In genomic region chr18:63949068-63949737, GRCh38 we compare ENCODE assay signal across 8 cellular contexts. TPM values are rescaled to one million over a fixed set of nuclear protein-coding genes. Genes with fewer than 3 reads are reported as not detected.
DNase-seq lines count a peak whose midpoint lies in the region; ATAC-seq and TF ChIP-seq lines count a peak whose summit lies in the region.

A gene with protein sequence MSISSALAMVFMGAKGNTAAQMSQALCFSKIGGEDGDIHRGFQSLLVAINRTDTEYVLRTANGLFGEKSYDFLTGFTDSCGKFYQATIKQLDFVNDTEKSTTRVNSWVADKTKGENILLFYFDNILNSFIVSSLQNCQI (plus strand): TSS chr18:63949301. CDS start chr18:63953456, 4,155 bp downstream.

- no peaks in the 10 kb centered on the region for H3K36me3 ChIP-seq in fibroblast of lung (ENCODE audit: control insufficient read depth, insufficient read depth, low read length)

- peak; percentile 28 to 45 for TF ChIP-seq CTCF in fibroblast of lung (conservative IDR thresholded peaks at IDR 0.05 in 1 of 2, IDR thresholded peaks at IDR 0.05 in 1 of 2; ENCODE audit: low read depth in 1 of 2, low read length in 2 of 2)
- peak; percentile 24 for TF ChIP-seq CTCF in nephron progenitor cell (IDR thresholded peaks at IDR 0.05)
- peak; percentile 62 for TF ChIP-seq CTCF in type B pancreatic cell (conservative IDR thresholded peaks at IDR 0.05)

- peak within 1 kb of the TSS; percentile 88 for H2AFZ ChIP-seq in fibroblast of lung (ENCODE audit: low read length)

- peak within 1 kb of the TSS; percentile 39 to 61 (median 47) for H3K4me3 ChIP-seq in fibroblast of lung (replicated peaks in 1 of 4; ENCODE audit: control extremely low read depth in 1 of 4, insufficient read depth in 1 of 4, low read depth in 3 of 4, low read length in 4 of 4)

- H3K9me3 Mint-ChIP-seq in nephron progenitor cell (peaks cover 15% of the 10 kb centered on the region), type B pancreatic cell (no peaks in the 10 kb centered on the region)

- peaks cover 14% of the 10 kb centered on the region for H3K4me1 Mint-ChIP-seq in nephron progenitor cell
- H3K4me1 Mint-ChIP-seq in type B pancreatic cell (ENCODE audit: unreplicated experiment), result no peaks in the 10 kb centered on the region

- peak within 1 kb of the TSS; percentile 72 for H3K4me2 ChIP-seq in fibroblast of lung (ENCODE audit: extremely low read depth, insufficient read depth, low read length)

- no peaks in the 10 kb centered on the region for H3K36me3 Mint-ChIP-seq in nephron progenitor cell (ENCODE audit: low read depth)
- H3K36me3 Mint-ChIP-seq in type B pancreatic cell, result no peaks in the 10 kb centered on the region

- H3K9ac ChIP-seq in fibroblast of lung (ENCODE audit: insufficient read depth, low read length), result no peak within 1 kb of the TSS

- H3K79me2 ChIP-seq in fibroblast of lung (ENCODE audit: control insufficient read depth, insufficient read depth, low read length), result no peaks in the 10 kb centered on the region

- H4K20me1 ChIP-seq in fibroblast of lung (ENCODE audit: control insufficient read depth, extremely low read depth, insufficient read depth, low read length), result no peaks in the 10 kb centered on the region

- peak within 1 kb of the TSS; percentile 77 for H3K4me3 Mint-ChIP-seq in nephron progenitor cell
- H3K4me3 Mint-ChIP-seq in type B pancreatic cell, result peak within 1 kb of the TSS; percentile 78

- H3K27me3 ChIP-seq in fibroblast of lung (ENCODE audit: control insufficient read depth, insufficient read depth, low read length), result no peaks in the 10 kb centered on the region

- H3K27ac Mint-ChIP-seq in nephron progenitor cell (no peak within 1 kb of the TSS), type B pancreatic cell (no peak within 1 kb of the TSS)

- H3K27me3 Mint-ChIP-seq in nephron progenitor cell (ENCODE audit: low read depth, poor library complexity) (peaks cover 29% of the 10 kb centered on the region), type B pancreatic cell (peaks cover 16% of the 10 kb centered on the region)

- no peak within 1 kb of the TSS for H3K27ac ChIP-seq in fibroblast of lung (ENCODE audit: insufficient read depth, low read length)

- peak; percentile 81 for DNase-seq in Right ventricle myocardium inferior (ENCODE audit: missing footprints)
- DNase-seq in cardiac septum (ENCODE audit: low spot score), result no peak
- DNase-seq in NCI-H2107 treated with DMSO at 0.1 percent for 48 hours (lab: John Stamatoyannopoulos, UW; ENCODE audit: unreplicated experiment), result peak; percentile 69
- DNase-seq in activated CD8-positive, alpha-beta memory T cell treated with anti-CD3 and anti-CD28 coated beads, Interleukin-2, amount 50 U/mL, for 4 hours, result peak; percentile 44
- peak; percentile 28 to 45 for DNase-seq in fibroblast of lung (ENCODE audit: low read depth in 2 of 2)
- DNase-seq in nephron progenitor cell, result peak; percentile 81
- DNase-seq in type B pancreatic cell (ENCODE audit: extremely low spot score, unreplicated experiment), result no peak

- intact Hi-C loops in Right ventricle myocardium inferior (cut with DNase I), result no loop called here
- intact Hi-C loops in cardiac septum (cut with DNase I), result no loop called here

- H3K4me1 ChIP-seq in fibroblast of lung (ENCODE audit: control insufficient read depth, extremely low read depth, insufficient read depth, low read length), result no peaks in the 10 kb centered on the region

- no peaks in the 10 kb centered on the region for H3K9me3 ChIP-seq in fibroblast of lung (ENCODE audit: control insufficient read depth, insufficient read depth, low read depth, low read length)

- ATAC-seq in Right ventricle myocardium inferior (peak; percentile 90), HG02840 (IDR thresholded peaks at IDR 0.05; ENCODE audit: low FRiP score, unreplicated experiment) (peak; percentile 76)

RNA-seq across cellular contexts. Expression of the gene that starts here (rescaled TPM):
- total RNA-seq in Right ventricle myocardium inferior (not detected), cardiac septum (1.1 TPM), fibroblast of lung (0.83 TPM in 1 of 2 replicates, not detected in the other), type B pancreatic cell (ENCODE audit: low replicate concordance) (1.6 and 4.5 TPM in 2 replicates)
- polyA plus RNA-seq in fibroblast of lung, result 0.56 and 4.3 TPM in 2 replicates
- 6.5 and 17.6 TPM in 2 replicates for polyA plus RNA-seq in fibroblast of lung (2012)
- 0.22 TPM in 1 of 2 replicates, not detected in the other for polyA minus RNA-seq in fibroblast of lung (ENCODE audit: low replicate concordance)

Comparison
In these comparisons a context has a peak if more than half of its experiments do, and no peak if none do; other contexts are left out.
1. Peak in DNase-seq and ATAC-seq in Right ventricle myocardium inferior; RNA of the gene not detected or under 1 TPM.
2. DNase-seq: peak in NCI-H2107 treated with DMSO at 0.1 percent for 48 hours (single experiment), activated CD8-positive, alpha-beta memory T cell treated with anti-CD3 and anti-CD28 coated beads, Interleukin-2, amount 50 U/mL, for 4 hours (single experiment), fibroblast of lung (2 of 2) and nephron progenitor cell (single experiment); none in cardiac septum (single experiment) and type B pancreatic cell (single experiment).
3. Peak in every context shown above with its lines, with median percentiles within 50 percentile points of each other: CTCF ChIP-seq.